27 cellular contexts compared by ENCODE assay signal in genomic region chr16:58258326-58258725, GRCh38. TPM values are rescaled to one million over a fixed set of nuclear protein-coding genes. Genes with fewer than 3 reads are reported as not detected.
DNase-seq lines count a peak whose midpoint lies in the region; ATAC-seq and TF ChIP-seq lines count a peak whose summit lies in the region.
"Had no signal": no experiment of that assay in that cellular context is flagged by ENCODE, and none has a peak within 500 bp of the region (broad histone marks: within the 10 kb centered on the region; RNA-seq: fewer than 3 reads in every experiment).

No MANE protein-coding gene starts in this region.

- no peaks in the 10 kb centered on the region for H3K27me3 Mint-ChIP-seq in MCF 10A (ENCODE audit: insufficient read depth, unreplicated experiment)
- no peaks in the 10 kb centered on the region for H3K27me3 Mint-ChIP-seq in progenitor cell of endocrine pancreas
- H3K27me3 Mint-ChIP-seq: CD4-positive, alpha-beta memory T cell; CD4-positive, CD25-positive, alpha-beta regulatory T cell had no signal

- no peak overlapping the region for H3K4me3 ChIP-seq in epithelial cell of esophagus (ENCODE audit: low read length)
- H3K4me3 ChIP-seq: BLaER1, GM12878 had no signal

- no peak overlapping the region for H3K27ac ChIP-seq in substantia nigra (ENCODE audit: low read depth, low read length, poor library complexity, severe bottlenecking)
- H3K27ac ChIP-seq: BLaER1 had no signal

- POLR2A ChIA-PET in MCF 10A (lab: Yijun Ruan, JAX): interaction anchor here (0.8 to 2.2 kb wide), 6 partner anchors 9 to 129 kb away, joined by 3 to 19 read pairs (median 4); partner anchors contain the start of gene CFAP20

- peak; percentile 81 for DNase-seq in MCF 10A (ENCODE audit: unreplicated experiment)
- DNase-seq in epithelial cell of esophagus (ENCODE audit: low read depth): peak; percentile 46
- DNase-seq in progenitor cell of endocrine pancreas (ENCODE audit: low spot score, unreplicated experiment): no peak
- no peak for DNase-seq in substantia nigra (lab: John Stamatoyannopoulos, UW)
- DNase-seq in HT-29 (ENCODE audit: low spot score): no peak
- DNase-seq: 8988T; ACHN; BE2C; C1 segment of cervical spinal cord; CD4-positive, alpha-beta memory T cell; CD4-positive, CD25-positive, alpha-beta regulatory T cell; CD8-positive, alpha-beta memory T cell; COR-L47; DMS 273 treated with DMSO at 0.1 percent for 48 hours; DMS153; DMS53; DMS79; DND-41; EL; GDM1 had no signal

- H3K4me3 Mint-ChIP-seq in MCF 10A (ENCODE audit: unreplicated experiment): peak overlapping the region; percentile 44
- no peak overlapping the region for H3K4me3 Mint-ChIP-seq in progenitor cell of endocrine pancreas (ENCODE audit: low read depth)
- H3K4me3 Mint-ChIP-seq: CD14-positive monocyte; CD4-positive, alpha-beta memory T cell; CD4-positive, CD25-positive, alpha-beta regulatory T cell; CD8-positive, alpha-beta memory T cell had no signal

- H3K4me1 Mint-ChIP-seq in MCF 10A (ENCODE audit: insufficient read depth, unreplicated experiment) (peaks cover 6% of the 10 kb centered on the region), progenitor cell of endocrine pancreas (ENCODE audit: low read depth) (no peaks in the 10 kb centered on the region)
- H3K4me1 Mint-ChIP-seq: CD14-positive monocyte; CD4-positive, alpha-beta memory T cell; CD4-positive, CD25-positive, alpha-beta regulatory T cell; CD8-positive, alpha-beta memory T cell had no signal

- no peaks in the 10 kb centered on the region for H3K9me3 Mint-ChIP-seq in MCF 10A (ENCODE audit: unreplicated experiment)
- H3K9me3 Mint-ChIP-seq in progenitor cell of endocrine pancreas (ENCODE audit: low read depth): no peaks in the 10 kb centered on the region
- H3K9me3 Mint-ChIP-seq: CD14-positive monocyte; CD4-positive, alpha-beta memory T cell; CD4-positive, CD25-positive, alpha-beta regulatory T cell; CD8-positive, alpha-beta memory T cell had no signal

- intact Hi-C loops in MCF 10A (cut with micrococcal nuclease): no loop called here

- H3K36me3 Mint-ChIP-seq in MCF 10A (ENCODE audit: insufficient read depth, unreplicated experiment) (peaks cover 6% of the 10 kb centered on the region), progenitor cell of endocrine pancreas (ENCODE audit: insufficient read depth) (peaks cover 4% of the 10 kb centered on the region)
- H3K36me3 Mint-ChIP-seq: CD14-positive monocyte; CD4-positive, alpha-beta memory T cell; CD4-positive, CD25-positive, alpha-beta regulatory T cell; CD8-positive, alpha-beta memory T cell had no signal

- CTCF ChIA-PET in MCF 10A (lab: Yijun Ruan, JAX): interaction anchor here (0.6 to 3.1 kb wide), 3 partner anchors 9 to 61 kb away, joined by 3 to 12 read pairs (median 4); a partner anchor contains a TSS

- TF ChIP-seq CTCF in MCF 10A (IDR thresholded peaks at IDR 0.05; ENCODE audit: unreplicated experiment) (no peak), epithelial cell of esophagus (IDR thresholded peaks at IDR 0.05; ENCODE audit: insufficient read depth, low read depth, low read length, missing control alignments) (no peak), progenitor cell of endocrine pancreas (IDR thresholded peaks at IDR 0.05; ENCODE audit: unreplicated experiment) (no peak)

- no TSS peak for BruUV-seq in MCF 10A (replicated peaks; lab: Mats Ljungman, UMichigan)

- no peak for ATAC-seq in GM18873 (IDR thresholded peaks at IDR 0.05; ENCODE audit: low FRiP score, unreplicated experiment)
- ATAC-seq: GM12878 had no signal

- H3K27ac Mint-ChIP-seq in MCF 10A (ENCODE audit: low read depth, unreplicated experiment) (peak overlapping the region; percentile 46), progenitor cell of endocrine pancreas (peak overlapping the region; percentile 63)
- H3K27ac Mint-ChIP-seq: CD4-positive, alpha-beta memory T cell; CD4-positive, CD25-positive, alpha-beta regulatory T cell; CD8-positive, alpha-beta memory T cell had no signal

RNA-seq across cellular contexts. Expression of gene PRSS54, which starts 36.5 kb away (rescaled TPM):
- total RNA-seq in MCF 10A (2022): not detected in 2 replicates
- not detected in 2 replicates for total RNA-seq in progenitor cell of endocrine pancreas
- not detected in 2 replicates for total RNA-seq in HT-29 (2014; rRNA removed; shearing (Covaris generic))
- total RNA-seq: A673; CD4-positive, alpha-beta memory T cell; CD4-positive, CD25-positive, alpha-beta regulatory T cell; CD8-positive, alpha-beta memory T cell; Daoy; G401; GM12878 had no signal

Comparison
In these comparisons a context has a peak if more than half of its experiments do, and no peak if none do; other contexts are left out.
1. DNase-seq: peak in MCF 10A (single experiment) and epithelial cell of esophagus (single experiment); none in progenitor cell of endocrine pancreas (single experiment), substantia nigra (0 of 49) and HT-29 (single experiment).